ENCODE assay signal across 15 cellular contexts in the genomic region with DNA sequence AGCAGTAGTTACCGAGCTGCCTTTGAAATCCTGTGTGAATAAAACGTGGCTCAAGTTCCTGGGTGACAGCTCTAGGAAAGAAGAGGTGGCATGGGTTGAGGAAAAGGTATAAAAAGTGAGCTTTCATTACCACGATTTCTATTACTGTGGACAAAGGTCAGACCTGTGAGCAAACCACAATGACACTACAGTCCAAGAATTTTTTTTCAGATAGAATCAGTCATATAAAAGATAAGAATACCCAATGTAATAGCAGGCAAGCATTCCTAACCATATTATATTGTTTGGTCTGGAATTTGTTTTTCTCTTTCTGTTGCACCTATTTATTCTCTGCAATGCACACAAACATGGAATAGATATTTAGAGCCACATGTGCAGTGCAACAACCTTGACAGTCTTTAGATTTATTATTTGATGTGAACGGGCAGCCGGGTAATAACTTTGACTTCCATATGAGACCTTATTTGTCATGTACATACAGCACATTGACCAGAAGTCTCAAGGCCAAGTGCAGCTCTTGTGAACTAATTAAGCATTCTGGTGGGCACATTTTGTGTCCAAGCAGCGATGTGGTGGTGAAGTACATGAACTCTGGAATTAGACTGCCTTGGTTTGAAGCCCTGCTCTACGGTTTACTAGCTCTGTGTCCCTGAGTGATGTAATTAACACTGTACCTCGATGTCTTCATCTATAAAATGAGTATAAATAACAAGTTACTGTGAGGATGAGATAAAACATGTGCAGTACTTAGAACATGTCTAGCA.
DNase-seq lines count a peak whose midpoint lies in the region; FAIRE-seq and TF ChIP-seq lines count a peak whose summit lies in the region.
"Had no signal": no experiment of that assay in that cellular context is flagged by ENCODE, and none has a peak within 500 bp of the region (broad histone marks: within the 10 kb centered on the region; RNA-seq: fewer than 3 reads in every experiment).

No MANE protein-coding gene starts in this region.

- no peaks in the 10 kb centered on the region for H3K27me3 Mint-ChIP-seq in osteocyte (ENCODE audit: unreplicated experiment)
- H3K27me3 Mint-ChIP-seq: activated B cell treated with CpG ODN at 0.5 μM for 24 hours; activated naive CD8-positive, alpha-beta T cell treated with anti-CD3 and anti-CD28 coated beads, Interleukin-2, amount 50 U/mL, for 24 hours had no signal

- H3K9ac ChIP-seq in MM.1S (ENCODE audit: low read length): no peak overlapping the region

- H3K9me3 ChIP-seq in MM.1S (replicated peaks; ENCODE audit: insufficient read depth, low read length): no peaks in the 10 kb centered on the region

- H3K27ac Mint-ChIP-seq in osteocyte (ENCODE audit: unreplicated experiment): peak overlapping the region; percentile 75
- H3K27ac Mint-ChIP-seq: activated B cell treated with CpG ODN at 0.5 μM for 24 hours; activated naive CD8-positive, alpha-beta T cell treated with anti-CD3 and anti-CD28 coated beads, Interleukin-2, amount 50 U/mL, for 24 hours; CD8-positive, alpha-beta memory T cell had no signal

- peaks cover 48% of the 10 kb centered on the region for H3K4me1 Mint-ChIP-seq in osteocyte (ENCODE audit: unreplicated experiment)
- H3K4me1 Mint-ChIP-seq: CD8-positive, alpha-beta memory T cell had no signal

- H3K9me2 ChIP-seq in MM.1S (replicated peaks; ENCODE audit: insufficient read depth, low read length): no peaks in the 10 kb centered on the region

- no peak overlapping the region for H3K4me2 ChIP-seq in MM.1S (ENCODE audit: low read depth, low read length)

- H3F3A ChIP-seq in MM.1S (ENCODE audit: insufficient read depth, low read length): no peaks in the 10 kb centered on the region

- in situ Hi-C loops in brain microvascular endothelial cell (cut with HindIII; ENCODE audit: low pct_ligation_motif_present, low sequenced_read_pairs): no loop called here

- H3K4me3 ChIP-seq in brain microvascular endothelial cell (ENCODE audit: low read depth, low read length) (no peak overlapping the region), MM.1S (ENCODE audit: low read length) (no peak overlapping the region)

- peaks cover 5% of the 10 kb centered on the region for H3K36me3 Mint-ChIP-seq in osteocyte (ENCODE audit: unreplicated experiment)
- H3K36me3 Mint-ChIP-seq: CD8-positive, alpha-beta memory T cell had no signal

- peak; percentile 17 for DNase-seq in GM03348 (ENCODE audit: low spot score)
- DNase-seq in NCI-H226: peak; percentile 32
- DNase-seq in brain microvascular endothelial cell: peak; percentile 61
- DNase-seq in osteocyte (ENCODE audit: extremely low spot score, unreplicated experiment): no peak
- no peak for DNase-seq in AML-193 (lab: John Stamatoyannopoulos, UW)
- no peak for DNase-seq in MM.1S
- DNase-seq in GM12891 (ENCODE audit: insufficient read length, low spot score): no peak
- DNase-seq: activated B cell treated with CpG ODN at 0.5 μM for 24 hours; activated CD8-positive, alpha-beta memory T cell treated with anti-CD3 and anti-CD28 coated beads, Interleukin-2, amount 50 U/mL, for 48 hours; activated naive CD8-positive, alpha-beta T cell treated with anti-CD3 and anti-CD28 coated beads, Interleukin-2, amount 50 U/mL, for 24 hours; CD8-positive, alpha-beta memory T cell; effector memory CD4-positive, alpha-beta T cell; NCI-H1092; NCI-H510A treated with DMSO at 0.1 percent for 48 hours; SHP77 had no signal

- no peak overlapping the region for H2AFZ ChIP-seq in MM.1S (ENCODE audit: low read length)

- TF ChIP-seq POLR2A in GM12891 (IDR thresholded peaks at IDR 0.05; ENCODE audit: low read depth, low read length): no peak

- no peak overlapping the region for H3K27ac ChIP-seq in brain microvascular endothelial cell
- no peak overlapping the region for H3K27ac ChIP-seq in MM.1S (ENCODE audit: low read length)

- H3K4me3 Mint-ChIP-seq in osteocyte (ENCODE audit: unreplicated experiment): no peak overlapping the region
- H3K4me3 Mint-ChIP-seq: activated B cell treated with CpG ODN at 0.5 μM for 24 hours; activated naive CD8-positive, alpha-beta T cell treated with anti-CD3 and anti-CD28 coated beads, Interleukin-2, amount 50 U/mL, for 24 hours; CD8-positive, alpha-beta memory T cell had no signal

- H3K27me3 ChIP-seq in brain microvascular endothelial cell (replicated peaks) (no peaks in the 10 kb centered on the region), MM.1S (replicated peaks; ENCODE audit: insufficient read depth, low read length) (no peaks in the 10 kb centered on the region)

- H3K9me3 Mint-ChIP-seq in osteocyte (ENCODE audit: unreplicated experiment): no peaks in the 10 kb centered on the region
- H3K9me3 Mint-ChIP-seq: activated B cell treated with CpG ODN at 0.5 μM for 24 hours; activated naive CD8-positive, alpha-beta T cell treated with anti-CD3 and anti-CD28 coated beads, Interleukin-2, amount 50 U/mL, for 24 hours had no signal

- TF ChIP-seq CTCF in brain microvascular endothelial cell (IDR thresholded peaks at IDR 0.05; ENCODE audit: low read depth, low read length, missing control alignments) (no peak), osteocyte (IDR thresholded peaks at IDR 0.05) (no peak), MM.1S (IDR thresholded peaks at IDR 0.05; ENCODE audit: low read length) (no peak)

- H3K79me2 ChIP-seq in MM.1S (ENCODE audit: low read length): no peaks in the 10 kb centered on the region

- FAIRE-seq in GM12891 (lab: Jason Lieb, UNC): no peak

- H4K20me1 ChIP-seq in MM.1S (ENCODE audit: insufficient read depth, low read length): no peaks in the 10 kb centered on the region

- H3K36me3 ChIP-seq in brain microvascular endothelial cell (replicated peaks): no peaks in the 10 kb centered on the region
- H3K36me3 ChIP-seq in MM.1S (replicated peaks; ENCODE audit: insufficient read depth, low read length): no peaks in the 10 kb centered on the region

- H3K4me1 ChIP-seq in MM.1S (ENCODE audit: low read length): no peaks in the 10 kb centered on the region

TF ChIP-seq in GM12891, 5 proteins besides CTCF, POLR2A, EP300 and RAD21:
- TF ChIP-seq POU2F2 (IDR thresholded peaks at IDR 0.05; ENCODE audit: low read depth, low read length): no peak
- TF ChIP-seq TAF1 (IDR thresholded peaks at IDR 0.05; ENCODE audit: low read depth, low read length): no peak
- no peak for TF ChIP-seq SPI1 (IDR thresholded peaks at IDR 0.05; ENCODE audit: low read depth, low read length)

Comparison
In these comparisons a context has a peak if more than half of its experiments do, and no peak if none do; other contexts are left out.
1. DNase-seq: peak in GM03348 (single experiment), NCI-H226 (single experiment) and brain microvascular endothelial cell (single experiment); none in osteocyte (single experiment), AML-193 (0 of 2), MM.1S (single experiment) and GM12891 (single experiment).